In genomic region chr9:107316795-107317661, GRCh38 we compare ENCODE assay signal across 15 cellular contexts. TPM values are rescaled to one million over a fixed set of nuclear protein-coding genes. Genes with fewer than 3 reads are reported as not detected.
DNase-seq lines count a peak whose midpoint lies in the region; ATAC-seq and TF ChIP-seq lines count a peak whose summit lies in the region.
"Had no signal": no experiment of that assay in that cellular context is flagged by ENCODE, and none has a peak within 500 bp of the region (broad histone marks: within the 10 kb centered on the region; RNA-seq: fewer than 3 reads in every experiment).

No MANE protein-coding gene starts in this region.

- intact Hi-C loops in activated CD4-positive, alpha-beta memory T cell treated with anti-CD3 and anti-CD28 coated beads for 36 hours (cut with micrococcal nuclease): no loop called here

- H3K4me1 ChIP-seq in MM.1S (ENCODE audit: low read length): peaks cover 11% of the 10 kb centered on the region; the same call in 1 of the 2 replicates

- H3K27ac ChIP-seq in MM.1S (ENCODE audit: low read length): no peak overlapping the region
- H3K27ac ChIP-seq: gastroesophageal sphincter, left ventricle myocardium inferior, psoas muscle had no signal

- ATAC-seq in HG02852 (IDR thresholded peaks at IDR 0.05; ENCODE audit: unreplicated experiment) (peak; percentile 40), GM21717 (IDR thresholded peaks at IDR 0.05; ENCODE audit: unreplicated experiment) (no peak), HG02981 (IDR thresholded peaks at IDR 0.05; ENCODE audit: unreplicated experiment) (no peak)
- ATAC-seq: gastroesophageal sphincter had no signal

- H3K4me3 Mint-ChIP-seq in activated CD4-positive, alpha-beta memory T cell treated with anti-CD3 and anti-CD28 coated beads for 36 hours: no peak overlapping the region
- no peak overlapping the region for H3K4me3 Mint-ChIP-seq in activated CD4-positive, alpha-beta memory T cell treated with anti-CD3 and anti-CD28 coated beads, Interleukin-2, amount 10 ng/mL, durations not matched to agents 7 days and 5 days
- H3K4me3 Mint-ChIP-seq in chondrocyte (ENCODE audit: unreplicated experiment) (no peak overlapping the region), osteocyte (ENCODE audit: unreplicated experiment) (peak overlapping the region; percentile 40)

- CTCF ChIA-PET in activated CD4-positive, alpha-beta memory T cell treated with anti-CD3 and anti-CD28 coated beads for 36 hours (lab: Charles Lee): interaction anchor here (1.5 kb wide), 1 partner anchor 24 kb away, joined by 7 read pairs; no protein-coding TSS in a partner anchor
- CTCF ChIA-PET in activated CD4-positive, alpha-beta memory T cell treated with anti-CD3 and anti-CD28 coated beads, Interleukin-2, amount 10 ng/mL, durations not matched to agents 7 days and 5 days (lab: Charles Lee): interaction anchor here (1.5 kb wide), 1 partner anchor 24 kb away, joined by 5 read pairs; no protein-coding TSS in a partner anchor

- no peak for TF ChIP-seq CTCF in chondrocyte (IDR thresholded peaks at IDR 0.05)
- TF ChIP-seq CTCF in osteocyte (IDR thresholded peaks at IDR 0.05): no peak
- TF ChIP-seq CTCF in MM.1S (IDR thresholded peaks at IDR 0.05; ENCODE audit: low read length): no peak

- 0 out of 2 replicates have a peak, but pooled peaks cover 5% of the 10 kb centered on the region for H3F3A ChIP-seq in MM.1S (ENCODE audit: insufficient read depth, low read length)

- no peak overlapping the region for H2AFZ ChIP-seq in MM.1S (ENCODE audit: low read length)

- H3K27me3 ChIP-seq in MM.1S (replicated peaks; ENCODE audit: insufficient read depth, low read length): no peaks in the 10 kb centered on the region
- H3K27me3 ChIP-seq: gastroesophageal sphincter had no signal

- no peaks in the 10 kb centered on the region for H3K9me3 Mint-ChIP-seq in activated CD4-positive, alpha-beta memory T cell treated with anti-CD3 and anti-CD28 coated beads for 36 hours
- H3K9me3 Mint-ChIP-seq in activated CD4-positive, alpha-beta memory T cell treated with anti-CD3 and anti-CD28 coated beads, Interleukin-2, amount 10 ng/mL, durations not matched to agents 7 days and 5 days: no peaks in the 10 kb centered on the region
- no peaks in the 10 kb centered on the region for H3K9me3 Mint-ChIP-seq in chondrocyte (ENCODE audit: low read depth)
- no peaks in the 10 kb centered on the region for H3K9me3 Mint-ChIP-seq in osteocyte (ENCODE audit: unreplicated experiment)

- H3K27me3 Mint-ChIP-seq in activated CD4-positive, alpha-beta memory T cell treated with anti-CD3 and anti-CD28 coated beads for 36 hours: no peaks in the 10 kb centered on the region
- no peaks in the 10 kb centered on the region for H3K27me3 Mint-ChIP-seq in activated CD4-positive, alpha-beta memory T cell treated with anti-CD3 and anti-CD28 coated beads, Interleukin-2, amount 10 ng/mL, durations not matched to agents 7 days and 5 days
- H3K27me3 Mint-ChIP-seq in chondrocyte (ENCODE audit: low read depth): no peaks in the 10 kb centered on the region
- H3K27me3 Mint-ChIP-seq in osteocyte (ENCODE audit: unreplicated experiment): no peaks in the 10 kb centered on the region

- peaks cover 97% of the 10 kb centered on the region for H3K79me2 ChIP-seq in MM.1S (ENCODE audit: low read length)

- peak overlapping the region; percentile 55 for H3K27ac Mint-ChIP-seq in activated CD4-positive, alpha-beta memory T cell treated with anti-CD3 and anti-CD28 coated beads for 36 hours
- H3K27ac Mint-ChIP-seq in activated CD4-positive, alpha-beta memory T cell treated with anti-CD3 and anti-CD28 coated beads, Interleukin-2, amount 10 ng/mL, durations not matched to agents 7 days and 5 days: no peak overlapping the region
- H3K27ac Mint-ChIP-seq in chondrocyte (ENCODE audit: unreplicated experiment) (peak overlapping the region; percentile 15), osteocyte (ENCODE audit: unreplicated experiment) (peak overlapping the region; percentile 27)

- POLR2A ChIA-PET in activated CD4-positive, alpha-beta memory T cell treated with anti-CD3 and anti-CD28 coated beads for 36 hours (lab: Charles Lee): no interaction called here
- POLR2A ChIA-PET in activated CD4-positive, alpha-beta memory T cell treated with anti-CD3 and anti-CD28 coated beads, Interleukin-2, amount 10 ng/mL, durations not matched to agents 7 days and 5 days (lab: Charles Lee): interaction anchor here (0.6 kb wide), 1 partner anchor 9 kb away, joined by 4 read pairs; no protein-coding TSS in a partner anchor

- H3K4me3 ChIP-seq in MM.1S (ENCODE audit: low read length): no peak overlapping the region
- H3K4me3 ChIP-seq: gastroesophageal sphincter, left ventricle myocardium inferior, psoas muscle had no signal

- peaks cover 47% of the 10 kb centered on the region for H3K4me1 Mint-ChIP-seq in activated CD4-positive, alpha-beta memory T cell treated with anti-CD3 and anti-CD28 coated beads for 36 hours (ENCODE audit: low read depth)
- H3K4me1 Mint-ChIP-seq in activated CD4-positive, alpha-beta memory T cell treated with anti-CD3 and anti-CD28 coated beads, Interleukin-2, amount 10 ng/mL, durations not matched to agents 7 days and 5 days: peaks cover 48% of the 10 kb centered on the region
- peaks cover 23% of the 10 kb centered on the region for H3K4me1 Mint-ChIP-seq in chondrocyte (ENCODE audit: low read depth)
- H3K4me1 Mint-ChIP-seq in osteocyte (ENCODE audit: unreplicated experiment): peaks cover 13% of the 10 kb centered on the region

- peaks cover 18% of the 10 kb centered on the region for H3K36me3 ChIP-seq in MM.1S (replicated peaks; ENCODE audit: insufficient read depth, low read length)

- no peak for DNase-seq in activated CD4-positive, alpha-beta memory T cell treated with anti-CD3 and anti-CD28 coated beads for 36 hours
- DNase-seq in activated CD4-positive, alpha-beta memory T cell treated with anti-CD3 and anti-CD28 coated beads, Interleukin-2, amount 10 ng/mL, durations not matched to agents 7 days and 5 days: no peak
- DNase-seq in chondrocyte (ENCODE audit: low spot score) (no peak), osteocyte (ENCODE audit: extremely low spot score, unreplicated experiment) (no peak), MM.1S (no peak)
- DNase-seq: left ventricle myocardium inferior; NCI-H1417; NCI-H526; psoas muscle; Right ventricle myocardium superior; stimulated activated CD4-positive, alpha-beta T cell treated with anti-CD3 and anti-CD28 coated beads, Interleukin-4, amount 100 ng/mL, for 1 hour had no signal

- peaks cover 63% of the 10 kb centered on the region for H3K36me3 Mint-ChIP-seq in activated CD4-positive, alpha-beta memory T cell treated with anti-CD3 and anti-CD28 coated beads for 36 hours
- peaks cover 75% of the 10 kb centered on the region for H3K36me3 Mint-ChIP-seq in activated CD4-positive, alpha-beta memory T cell treated with anti-CD3 and anti-CD28 coated beads, Interleukin-2, amount 10 ng/mL, durations not matched to agents 7 days and 5 days (ENCODE audit: low read depth)
- H3K36me3 Mint-ChIP-seq in chondrocyte (ENCODE audit: low read depth) (peaks cover 30% of the 10 kb centered on the region), osteocyte (ENCODE audit: unreplicated experiment) (peaks cover 60% of the 10 kb centered on the region)

- no peak overlapping the region for H3K4me2 ChIP-seq in MM.1S (ENCODE audit: low read depth, low read length)

- H3K9me2 ChIP-seq in MM.1S (replicated peaks; ENCODE audit: insufficient read depth, low read length): no peaks in the 10 kb centered on the region

- no peaks in the 10 kb centered on the region for H3K9me3 ChIP-seq in MM.1S (replicated peaks; ENCODE audit: insufficient read depth, low read length)
- H3K9me3 ChIP-seq: gastroesophageal sphincter, left ventricle myocardium inferior, psoas muscle had no signal

- H3K9ac ChIP-seq in MM.1S (ENCODE audit: low read length): no peak overlapping the region

- peaks cover 13% of the 10 kb centered on the region; the same call in 1 of the 2 replicates for H4K20me1 ChIP-seq in MM.1S (ENCODE audit: insufficient read depth, low read length)

RNA-seq across cellular contexts. Expression of gene RAD23B, which starts 33.9 kb away (rescaled TPM):
- 100 to 1,000 TPM; 111 TPM for total RNA-seq in activated CD4-positive, alpha-beta memory T cell treated with anti-CD3 and anti-CD28 coated beads for 36 hours
- 10 to 100 TPM; 89.4 to 91.0 TPM for total RNA-seq in activated CD4-positive, alpha-beta memory T cell treated with anti-CD3 and anti-CD28 coated beads, Interleukin-2, amount 10 ng/mL, durations not matched to agents 7 days and 5 days
- total RNA-seq in chondrocyte (114 to 127 TPM (median 124 TPM) in 3 replicates), osteocyte (125 and 126 TPM in 2 replicates)
